In the genomic region with DNA sequence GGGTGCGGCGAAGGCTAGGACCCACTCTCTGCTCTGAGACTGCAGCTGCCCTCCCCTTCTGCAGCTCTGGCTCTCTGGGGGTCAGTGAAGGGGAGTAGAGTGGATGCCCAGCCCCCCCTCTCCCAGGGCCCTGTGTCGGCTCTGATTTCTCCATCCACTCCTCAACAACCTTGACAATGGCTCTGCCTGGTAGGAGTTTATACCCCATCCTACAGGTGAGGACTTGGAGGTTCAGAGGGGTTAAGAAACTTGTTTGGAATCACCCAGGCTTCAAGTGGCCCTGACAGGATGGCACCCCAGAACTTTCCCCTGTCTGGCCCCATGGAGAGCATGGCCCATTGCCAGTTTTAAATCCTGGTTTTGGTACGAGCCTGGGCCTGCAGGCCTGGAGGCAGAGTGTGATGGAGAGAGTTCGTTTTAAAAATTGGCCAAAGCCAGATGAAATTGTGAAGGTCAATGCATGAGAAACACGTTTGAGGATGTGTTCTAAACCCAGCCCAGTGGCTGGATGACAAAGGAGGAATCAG, we compare ENCODE assay signal across 20 cellular contexts. TPM values are rescaled to one million over a fixed set of nuclear protein-coding genes. Genes with fewer than 3 reads are reported as not detected.
DNase-seq lines count a peak whose midpoint lies in the region; ATAC-seq and TF ChIP-seq lines count a peak whose summit lies in the region.
"Had no signal": no experiment of that assay in that cellular context is flagged by ENCODE, and none has a peak within 500 bp of the region (broad histone marks: within the 10 kb centered on the region; RNA-seq: fewer than 3 reads in every experiment).

No MANE protein-coding gene starts in this region.

- H3K9me3 Mint-ChIP-seq in progenitor cell of endocrine pancreas (ENCODE audit: low read depth): no peaks in the 10 kb centered on the region
- H3K9me3 Mint-ChIP-seq: CD8-positive, alpha-beta memory T cell; dendritic cell treated with granulocyte-macrophage colony-stimulating factor and Interleukin-4, amounts not matched to agents 40 ng/mL and 50 ng/mL, for 4 days; memory B cell; stimulated activated naive CD8-positive, alpha-beta T cell treated with anti-CD3 and anti-CD28 coated beads, Interleukin-15, Interleukin-2, amounts not matched to agents 100 ng/mL and 50 ng/mL, for 24 hours had no signal

- H3K27me3 Mint-ChIP-seq in progenitor cell of endocrine pancreas: no peaks in the 10 kb centered on the region
- H3K27me3 Mint-ChIP-seq: activated CD4-positive, alpha-beta T cell treated with anti-CD3 and anti-CD28 coated beads for 36 hours; stimulated activated naive CD8-positive, alpha-beta T cell treated with anti-CD3 and anti-CD28 coated beads, Interleukin-15, Interleukin-2, amounts not matched to agents 100 ng/mL and 50 ng/mL, for 24 hours had no signal

- TF ChIP-seq CTCF in esophagus muscularis mucosa (IDR thresholded peaks at IDR 0.05): no peak
- TF ChIP-seq CTCF in progenitor cell of endocrine pancreas (IDR thresholded peaks at IDR 0.05; ENCODE audit: unreplicated experiment): no peak

- TF ChIP-seq POLR2A in esophagus muscularis mucosa (IDR thresholded peaks at IDR 0.05; ENCODE audit: low read depth): no peak

- peaks cover 89% of the 10 kb centered on the region for H3K4me1 ChIP-seq in BLaER1
- H3K4me1 ChIP-seq in esophagus muscularis mucosa: peaks cover 18 to 100% (median 100%) of the 10 kb centered on the region in 4 donors

- H3K27me3 ChIP-seq in BLaER1: no peaks in the 10 kb centered on the region
- no peaks in the 10 kb centered on the region for H3K27me3 ChIP-seq in esophagus muscularis mucosa
- H3K27me3 ChIP-seq: SJCRH30 had no signal

- no peak for TF ChIP-seq EP300 in esophagus muscularis mucosa (IDR thresholded peaks at IDR 0.05)

- intact Hi-C loops in esophagus muscularis mucosa (cut with DNase I): no loop called here

- peak overlapping the region; percentile 34 for H3K27ac Mint-ChIP-seq in progenitor cell of endocrine pancreas
- H3K27ac Mint-ChIP-seq: activated CD4-positive, alpha-beta T cell treated with anti-CD3 and anti-CD28 coated beads for 36 hours; CD8-positive, alpha-beta memory T cell; dendritic cell treated with granulocyte-macrophage colony-stimulating factor and Interleukin-4, amounts not matched to agents 40 ng/mL and 50 ng/mL, for 4 days; memory B cell; stimulated activated naive CD8-positive, alpha-beta T cell treated with anti-CD3 and anti-CD28 coated beads, Interleukin-15, Interleukin-2, amounts not matched to agents 100 ng/mL and 50 ng/mL, for 24 hours had no signal

- no peak for DNase-seq in SK-N-MC (ENCODE audit: low read depth, low spot score)
- no peak for DNase-seq in esophagus muscularis mucosa (ENCODE audit: extremely low spot score)
- no peak for DNase-seq in progenitor cell of endocrine pancreas (ENCODE audit: low spot score, unreplicated experiment)
- DNase-seq in HEK293T (ENCODE audit: extremely low spot score): no peak
- no peak for DNase-seq in stimulated activated naive CD8-positive, alpha-beta T cell treated with anti-CD3 and anti-CD28 coated beads, Interleukin-15, Interleukin-2, amounts not matched to agents 100 U/mL and 50 U/mL, for 24 hours
- no peak for DNase-seq in NAMALWA (ENCODE audit: low spot score)
- DNase-seq: activated CD4-positive, alpha-beta T cell treated with anti-CD3 and anti-CD28 coated beads for 36 hours; activated effector memory CD4-positive, alpha-beta T cell treated with Interleukin-2 at 50 U/mL for 16 hours; CD8-positive, alpha-beta memory T cell; DND-41; HCEC 1CT; NCI-H1694; SJCRH30; stimulated activated CD4-positive, alpha-beta T cell treated with anti-CD3 and anti-CD28 coated beads, Interleukin-15, amount 100 ng/mL, for 24 hours; T1000 had no signal

- peaks cover 14% of the 10 kb centered on the region for H3K4me1 Mint-ChIP-seq in progenitor cell of endocrine pancreas (ENCODE audit: low read depth)
- H3K4me1 Mint-ChIP-seq: activated CD4-positive, alpha-beta T cell treated with anti-CD3 and anti-CD28 coated beads for 36 hours; memory B cell had no signal

- H3K36me3 ChIP-seq in BLaER1: no peaks in the 10 kb centered on the region
- no peaks in the 10 kb centered on the region for H3K36me3 ChIP-seq in SK-N-MC (ENCODE audit: insufficient read depth, low read length)
- H3K36me3 ChIP-seq in esophagus muscularis mucosa: no peaks in the 10 kb centered on the region
- H3K36me3 ChIP-seq: SJCRH30 had no signal

- H3K4me2 ChIP-seq in BLaER1: peak overlapping the region; percentile 94

- no peaks in the 10 kb centered on the region for H3K9me3 ChIP-seq in BLaER1
- no peaks in the 10 kb centered on the region for H3K9me3 ChIP-seq in SK-N-MC (ENCODE audit: low read depth, low read length)
- no peaks in the 10 kb centered on the region for H3K9me3 ChIP-seq in esophagus muscularis mucosa
- H3K9me3 ChIP-seq: SJCRH30 had no signal

- H3K4me3 ChIP-seq in BLaER1 (peak overlapping the region; percentile 32; the same call in 1 of the 2 replicates), SK-N-MC (no peak overlapping the region), esophagus muscularis mucosa (peak overlapping the region in 2 of 4 donors; percentile 25 to 30)
- H3K4me3 ChIP-seq: SJCRH30 had no signal

- H3K9ac ChIP-seq in BLaER1 (peak overlapping the region; percentile 3; the same call in 1 of the 2 replicates), SK-N-MC (ENCODE audit: insufficient read length) (no peak overlapping the region)

- WGBS in esophagus muscularis mucosa: 23% methylated on average over 4 of the region's 6 CpGs

- H3K27ac ChIP-seq in BLaER1 (peak overlapping the region; percentile 53; the same call in 1 of the 2 replicates), SK-N-MC (0 out of 2 replicates have a peak overlapping the region, but pooled peaks have one; percentile 1), esophagus muscularis mucosa (replicated peaks in 1 of 4) (peak overlapping the region; percentile 95 to 97 (median 96))

- POLR2A ChIA-PET in HEK293T (lab: Yijun Ruan, JAX): no interaction called here

- CTCF ChIA-PET in HEK293T (lab: Yijun Ruan, JAX): interaction anchor here (0.6 kb wide), 1 partner anchor 456 kb away, joined by 3 read pairs; no protein-coding TSS in a partner anchor

- no peak for ATAC-seq in HG02884 (IDR thresholded peaks at IDR 0.05; ENCODE audit: unreplicated experiment)
- no peak for ATAC-seq in stimulated activated naive CD8-positive, alpha-beta T cell treated with anti-CD3 and anti-CD28 coated beads, Interleukin-15, Interleukin-2, amounts not matched to agents 100 U/mL and 50 U/mL, for 24 hours
- ATAC-seq: activated CD4-positive, alpha-beta T cell treated with anti-CD3 and anti-CD28 coated beads for 36 hours had no signal

- no peak overlapping the region for H3K4me3 Mint-ChIP-seq in progenitor cell of endocrine pancreas (ENCODE audit: low read depth)
- H3K4me3 Mint-ChIP-seq: activated CD4-positive, alpha-beta T cell treated with anti-CD3 and anti-CD28 coated beads for 36 hours; CD8-positive, alpha-beta memory T cell; dendritic cell treated with granulocyte-macrophage colony-stimulating factor and Interleukin-4, amounts not matched to agents 40 ng/mL and 50 ng/mL, for 4 days; memory B cell; stimulated activated naive CD8-positive, alpha-beta T cell treated with anti-CD3 and anti-CD28 coated beads, Interleukin-15, Interleukin-2, amounts not matched to agents 100 ng/mL and 50 ng/mL, for 24 hours had no signal

- H4K20me1 ChIP-seq in BLaER1: peaks cover 99% of the 10 kb centered on the region

- no peaks in the 10 kb centered on the region for H3K36me3 Mint-ChIP-seq in progenitor cell of endocrine pancreas (ENCODE audit: insufficient read depth)
- H3K36me3 Mint-ChIP-seq: CD8-positive, alpha-beta memory T cell; memory B cell had no signal

TF ChIP-seq in HEK293T, 16 proteins besides CTCF, POLR2A, EP300 and RAD21:
- TF ChIP-seq TARDBP (IDR thresholded peaks at IDR 0.05) (no peak), NFRKB (IDR thresholded peaks at IDR 0.05) (no peak), PKNOX1 (IDR thresholded peaks at IDR 0.05) (no peak), LEF1 (IDR thresholded peaks at IDR 0.05; ENCODE audit: borderline replicate concordance) (no peak), FOXM1 (IDR thresholded peaks at IDR 0.05; ENCODE audit: borderline replicate concordance) (no peak), L3MBTL2 (conservative IDR thresholded peaks at IDR 0.05) (no peak), FOXA1 (IDR thresholded peaks at IDR 0.05) (no peak), SP1 (IDR thresholded peaks at IDR 0.05) (no peak), CTBP1 (IDR thresholded peaks at IDR 0.05; ENCODE audit: borderline replicate concordance) (no peak), FOXK2 (IDR thresholded peaks at IDR 0.05) (no peak), HDGF (IDR thresholded peaks at IDR 0.05; ENCODE audit: borderline replicate concordance) (no peak), ELF4 (IDR thresholded peaks at IDR 0.05) (no peak), SUZ12 (IDR thresholded peaks at IDR 0.05) (no peak), ZNF384 (IDR thresholded peaks at IDR 0.05) (no peak), BHLHE40 (IDR thresholded peaks at IDR 0.05; ENCODE audit: borderline replicate concordance) (no peak), ARNT (IDR thresholded peaks at IDR 0.05) (no peak)

RNA-seq across cellular contexts. Expression of gene NCS1, which starts 22.3 kb away (rescaled TPM):
- total RNA-seq in esophagus muscularis mucosa (100 to 1,000 TPM; 100 to 206 (median 122) TPM), progenitor cell of endocrine pancreas (29.0 and 33.4 TPM in 2 replicates)

Comparison
In these comparisons a context has a peak if more than half of its experiments do, and no peak if none do; other contexts are left out.
1. H3K27ac ChIP-seq: peak in every context shown above with its lines; median percentile 96 in esophagus muscularis mucosa; 53 in BLaER1; 1 in SK-N-MC.